ENCODE assay signal across 1 cellular context in genomic region chr1:61050541-61051454, GRCh38.
TF ChIP-seq lines count a peak whose summit lies in the region.

No MANE protein-coding gene starts in this region.

TF ChIP-seq in HepG2, 621 proteins besides CTCF, POLR2A, EP300 and RAD21 (continued from another document):
- no peak for TF ChIP-seq TFDP2 (CRISPR knock-in tag; IDR thresholded peaks at IDR 0.05)
- TF ChIP-seq CBX2 (IDR thresholded peaks at IDR 0.05; ENCODE audit: low read depth, low read length): no peak; the same call in 1 of the 2 replicates
- TF ChIP-seq CBX2 (CRISPR knock-in tag; IDR thresholded peaks at IDR 0.05; ENCODE audit: low read depth): 0 out of 2 replicates have a peak, but pooled peaks have one; percentile 77
- no peak for TF ChIP-seq XRCC5 (optimal IDR thresholded peaks at IDR 0.05; ENCODE audit: low read length)
- no peak for TF ChIP-seq KDM6A (CRISPR knock-in tag; IDR thresholded peaks at IDR 0.05; ENCODE audit: low read depth)
